In the genomic region with DNA sequence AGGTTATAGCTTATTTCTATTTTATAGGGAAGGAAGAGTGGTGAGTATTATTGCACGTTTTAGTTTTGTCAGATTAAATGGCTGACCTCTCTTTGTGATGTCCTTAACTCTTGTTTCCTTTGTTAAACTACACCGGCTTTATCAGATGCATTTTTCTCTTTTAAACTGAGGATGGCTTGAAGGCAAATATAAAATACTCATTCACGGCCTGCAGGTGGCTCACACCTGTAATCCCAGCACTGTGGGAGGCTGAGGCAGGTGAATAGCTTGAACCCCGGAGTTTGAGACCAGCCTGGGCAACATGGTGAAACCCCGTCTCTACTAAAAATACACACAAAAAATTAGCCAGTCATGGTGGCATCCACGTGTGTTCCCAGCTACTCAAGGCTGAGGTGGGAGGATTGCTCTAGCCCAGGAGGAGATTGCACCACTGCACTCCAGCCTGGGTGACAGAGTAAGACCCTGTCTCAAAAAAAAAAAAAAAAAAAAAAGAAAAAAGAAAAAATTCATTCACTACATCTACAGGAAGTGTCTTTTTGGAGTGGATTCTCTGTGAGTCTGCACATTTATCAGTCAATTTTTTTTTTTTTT, we compare ENCODE assay signal across 13 cellular contexts. TPM values are rescaled to one million over a fixed set of nuclear protein-coding genes. Genes with fewer than 3 reads are reported as not detected.
A peak's percentile ranks its signal among the peaks of the same experiment; 100 is the strongest.
DNase-seq lines count a peak whose midpoint lies in the region; TF ChIP-seq lines count a peak whose summit lies in the region.
"Had no signal": no experiment of that assay in that cellular context is flagged by ENCODE, and none has a peak within 500 bp of the region (broad histone marks: within the 10 kb centered on the region; RNA-seq: fewer than 3 reads in every experiment).

No MANE protein-coding gene starts in this region.

- no peaks in the 10 kb centered on the region for H3K27me3 Mint-ChIP-seq in chondrocyte (ENCODE audit: low read depth)

- peak; percentile 3 to 4 for DNase-seq in NCI-H526 (lab: John Stamatoyannopoulos, UW)
- DNase-seq in NCI-H526 treated with DMSO at 0.1 percent for 48 hours (lab: John Stamatoyannopoulos, UW): no peak
- peak; percentile 57 for DNase-seq in MM.1S
- no peak for DNase-seq in chondrocyte (ENCODE audit: low spot score)
- DNase-seq in stomach: no peak
- DNase-seq in NCI-H1436 treated with DMSO at 0.1 percent for 48 hours (lab: John Stamatoyannopoulos, UW): no peak
- DNase-seq in COLO668 (lab: John Stamatoyannopoulos, UW; ENCODE audit: unreplicated experiment): no peak
- DNase-seq in NCI-H1048 (lab: John Stamatoyannopoulos, UW): no peak
- DNase-seq: activated gamma-delta T cell treated with Interleukin-2 at 50 U/mL for 16 hours; central memory CD4-positive, alpha-beta T cell; EL; nephron progenitor cell; stimulated activated CD4-positive, alpha-beta T cell treated with anti-CD3 and anti-CD28 coated beads, Interleukin-12 subunit alpha, Interleukin-12 subunit beta, amount 100 ng/mL, for 4 hours had no signal

- 37 to 48% (median 44%) methylated on average over 6 of the region's 6 CpGs for WGBS in stomach, 5 donors

- no peak for TF ChIP-seq POLR2A in stomach (IDR thresholded peaks at IDR 0.05)

- no peaks in the 10 kb centered on the region for H3K27me3 ChIP-seq in MM.1S (replicated peaks; ENCODE audit: insufficient read depth, low read length)
- no peaks in the 10 kb centered on the region for H3K27me3 ChIP-seq in stomach

- H3K4me3 ChIP-seq in MM.1S (ENCODE audit: low read length) (no peak overlapping the region), stomach (no peak overlapping the region)

- no peak overlapping the region; the same call in 1 of the 2 replicates for H3K9ac ChIP-seq in MM.1S (ENCODE audit: low read length)

- H3K9me2 ChIP-seq in MM.1S (replicated peaks; ENCODE audit: insufficient read depth, low read length): no peaks in the 10 kb centered on the region

- H3K9me3 ChIP-seq in MM.1S (replicated peaks; ENCODE audit: insufficient read depth, low read length) (no peaks in the 10 kb centered on the region), stomach (no peaks in the 10 kb centered on the region)

- peaks cover 32% of the 10 kb centered on the region for H3K4me1 Mint-ChIP-seq in chondrocyte (ENCODE audit: low read depth)
- H3K4me1 Mint-ChIP-seq: nephron progenitor cell had no signal

- H2AFZ ChIP-seq in MM.1S (ENCODE audit: low read length): no peak overlapping the region

- peaks cover 67% of the 10 kb centered on the region for H3F3A ChIP-seq in MM.1S (ENCODE audit: insufficient read depth, low read length)

- H4K20me1 ChIP-seq in MM.1S (ENCODE audit: insufficient read depth, low read length): peaks cover 19% of the 10 kb centered on the region

- H3K4me1 ChIP-seq in MM.1S (ENCODE audit: low read length): peaks cover 65% of the 10 kb centered on the region
- H3K4me1 ChIP-seq in stomach: peaks cover 9 to 57% (median 32%) of the 10 kb centered on the region in 4 donors

- intact Hi-C loops in stomach (cut with DNase I; ENCODE audit: low total_unique reads): no loop called here

- no peaks in the 10 kb centered on the region for H3K36me3 Mint-ChIP-seq in chondrocyte (ENCODE audit: low read depth)

- H3K9me3 Mint-ChIP-seq in chondrocyte (ENCODE audit: low read depth): peaks cover 2% of the 10 kb centered on the region

- H3K36me3 ChIP-seq in MM.1S (replicated peaks; ENCODE audit: insufficient read depth, low read length): no peaks in the 10 kb centered on the region
- H3K36me3 ChIP-seq in stomach: peaks cover 0 to 5% (median 2%) of the 10 kb centered on the region in 4 donors

- H3K4me2 ChIP-seq in MM.1S (ENCODE audit: low read depth, low read length): peak overlapping the region; percentile 59

- peak overlapping the region; percentile 45 for H3K27ac Mint-ChIP-seq in chondrocyte (ENCODE audit: unreplicated experiment)
- H3K27ac Mint-ChIP-seq: nephron progenitor cell had no signal

- H3K4me3 Mint-ChIP-seq in chondrocyte (ENCODE audit: unreplicated experiment): no peak overlapping the region
- H3K4me3 Mint-ChIP-seq: nephron progenitor cell had no signal

- TF ChIP-seq CTCF in MM.1S (IDR thresholded peaks at IDR 0.05; ENCODE audit: low read length): peak; percentile 23
- no peak for TF ChIP-seq CTCF in chondrocyte (IDR thresholded peaks at IDR 0.05)
- no peak for TF ChIP-seq CTCF in stomach (IDR thresholded peaks at IDR 0.05)

- no peak for TF ChIP-seq EP300 in stomach (IDR thresholded peaks at IDR 0.05)

- H3K27ac ChIP-seq in MM.1S (ENCODE audit: low read length) (peak overlapping the region; percentile 78; the same call in 1 of the 2 replicates), stomach (peak overlapping the region in 3 of 5 donors; percentile 43 to 66 (median 56))

- peaks cover 85% of the 10 kb centered on the region for H3K79me2 ChIP-seq in MM.1S (ENCODE audit: low read length)

RNA-seq across cellular contexts. Expression of gene SACM1L, which starts 34.8 kb away (rescaled TPM):
- total RNA-seq in chondrocyte (34.2 to 44.1 TPM (median 34.5 TPM) in 3 replicates), stomach (100 to 1,000 TPM in 2 of 5 donors, 10 to 100 TPM in 2, 1 to 10 TPM in 1; 9.8 to 118 (median 77.5) TPM)
- 10 to 100 TPM; 15.4 to 17.9 (median 17.1) TPM for polyA plus RNA-seq in stomach

RNA-seq across cellular contexts. Expression of gene LIMD1, which starts 59.9 kb away (rescaled TPM):
- 20.0 to 32.0 TPM (median 29.6 TPM) in 3 replicates for total RNA-seq in chondrocyte
- total RNA-seq in stomach: 10 to 100 TPM; 10.1 to 91.1 (median 25.3) TPM
- 1 to 10 TPM; 2.3 to 3.7 (median 3.4) TPM for polyA plus RNA-seq in stomach

Comparison
In these comparisons a context has a peak if more than half of its experiments do, and no peak if none do; other contexts are left out.
1. DNase-seq: peak in NCI-H526 (2 of 2) and MM.1S (single experiment); none in NCI-H526 treated with DMSO at 0.1 percent for 48 hours (single experiment), chondrocyte (single experiment), stomach (single experiment), NCI-H1436 treated with DMSO at 0.1 percent for 48 hours (single experiment), COLO668 (single experiment) and NCI-H1048 (single experiment).